16 cellular contexts compared by ENCODE assay signal in genomic region chr6:1787894-1788293, GRCh38.
DNase-seq lines count a peak whose midpoint lies in the region; ATAC-seq and TF ChIP-seq lines count a peak whose summit lies in the region.
"Had no signal": no experiment of that assay in that cellular context is flagged by ENCODE, and none has a peak within 500 bp of the region (broad histone marks: within the 10 kb centered on the region; RNA-seq: fewer than 3 reads in every experiment).

No MANE protein-coding gene starts in this region.

- H3K27me3 ChIP-seq in breast epithelium (no peaks in the 10 kb centered on the region), gastroesophageal sphincter (no peaks in the 10 kb centered on the region), tibial artery (no peaks in the 10 kb centered on the region)
- H3K27me3 ChIP-seq: dorsolateral prefrontal cortex had no signal

- H3K4me1 Mint-ChIP-seq in MCF 10A (ENCODE audit: insufficient read depth, unreplicated experiment) = peaks cover 8% of the 10 kb centered on the region
- H3K4me1 Mint-ChIP-seq: neural crest cell had no signal

- in situ Hi-C loops in astrocyte of the cerebellum (cut with HindIII; ENCODE audit: low sequenced_read_pairs) = loop anchor here (5.0 kb wide), 1 partner anchor 66 kb away; no protein-coding TSS in a partner anchor

- peak; percentile 84 for DNase-seq in MCF 10A (ENCODE audit: unreplicated experiment)
- no peak for DNase-seq in breast epithelium (ENCODE audit: low spot score in 2 of 2)
- peak; percentile 53 for DNase-seq in astrocyte of the cerebellum (ENCODE audit: low read depth)
- peak; percentile 76 to 81 for DNase-seq in tibial artery
- DNase-seq in GM10266 (ENCODE audit: extremely low spot score) = no peak
- no peak for DNase-seq in activated CD4-positive, alpha-beta T cell treated with anti-CD3 and anti-CD28 coated beads, Interleukin-2, amount 50 U/mL, for 48 hours
- DNase-seq: activated CD8-positive, alpha-beta T cell treated with anti-CD3 and anti-CD28 coated beads, Interleukin-2, amount 10 ng/mL, durations not matched to agents 7 days and 5 days; activated naive CD4-positive, alpha-beta T cell treated with Interleukin-2 at 50 U/mL for 16 hours; dorsolateral prefrontal cortex; stimulated activated CD4-positive, alpha-beta T cell treated with anti-CD3 and anti-CD28 coated beads, Interleukin-12 subunit alpha, Interleukin-12 subunit beta, amount 100 ng/mL, for 4 hours; trophoblast cell had no signal

- H3K4me3 ChIP-seq in breast epithelium (no peak overlapping the region), astrocyte of the cerebellum (ENCODE audit: low read depth, low read length) (no peak overlapping the region), gastroesophageal sphincter (no peak overlapping the region), tibial artery (no peak overlapping the region)
- H3K4me3 ChIP-seq: dorsolateral prefrontal cortex had no signal

- H3K9me3 ChIP-seq in breast epithelium (no peaks in the 10 kb centered on the region), gastroesophageal sphincter (no peaks in the 10 kb centered on the region), tibial artery (no peaks in the 10 kb centered on the region)

- H3K36me3 ChIP-seq in breast epithelium (no peaks in the 10 kb centered on the region), gastroesophageal sphincter (no peaks in the 10 kb centered on the region), tibial artery (no peaks in the 10 kb centered on the region)

- POLR2A ChIA-PET in MCF 10A (lab: Yijun Ruan, JAX) = no interaction called here

- H3K27ac Mint-ChIP-seq in MCF 10A (ENCODE audit: low read depth, unreplicated experiment) = peak overlapping the region; percentile 1
- H3K27ac Mint-ChIP-seq: activated CD8-positive, alpha-beta T cell treated with anti-CD3 and anti-CD28 coated beads, Interleukin-2, amount 10 ng/mL, durations not matched to agents 7 days and 5 days; T-helper 2 cell treated with Interferon-gamma antibody and Interleukin-4, amounts not matched to agents 5 μg/mL and 100 μg/mL, for 36 hours had no signal

- no peaks in the 10 kb centered on the region for H3K27me3 Mint-ChIP-seq in MCF 10A (ENCODE audit: insufficient read depth, unreplicated experiment)

- TF ChIP-seq EP300 in gastroesophageal sphincter (IDR thresholded peaks at IDR 0.05) = no peak

- H3K27ac ChIP-seq in breast epithelium (no peak overlapping the region), gastroesophageal sphincter (no peak overlapping the region), tibial artery (peak overlapping the region; percentile 27 to 35)
- H3K27ac ChIP-seq: 22Rv1, dorsolateral prefrontal cortex had no signal

- no peak for TF ChIP-seq CTCF in MCF 10A (IDR thresholded peaks at IDR 0.05; ENCODE audit: unreplicated experiment)
- TF ChIP-seq CTCF in breast epithelium (IDR thresholded peaks at IDR 0.05) = no peak
- no peak for TF ChIP-seq CTCF in astrocyte of the cerebellum (IDR thresholded peaks at IDR 0.05; ENCODE audit: low read depth, low read length, missing control alignments)
- TF ChIP-seq CTCF in gastroesophageal sphincter (IDR thresholded peaks at IDR 0.05) = no peak
- no peak for TF ChIP-seq CTCF in tibial artery (IDR thresholded peaks at IDR 0.05)
- TF ChIP-seq CTCF in GM10266 (IDR thresholded peaks at IDR 0.05; ENCODE audit: control insufficient read depth, insufficient read depth, low read depth, missing control alignments) = no peak

- H3K4me1 ChIP-seq in breast epithelium (no peaks in the 10 kb centered on the region), gastroesophageal sphincter (no peaks in the 10 kb centered on the region), tibial artery (peaks cover 0 to 25% (median 13%) of the 10 kb centered on the region in 4 donors)

- BruUV-seq in MCF 10A (replicated peaks; lab: Mats Ljungman, UMichigan) = no TSS peak

- ATAC-seq in gastroesophageal sphincter = peak; percentile 40
- ATAC-seq in GM18909 (IDR thresholded peaks at IDR 0.05; ENCODE audit: poor library complexity, unreplicated experiment) = no peak
- ATAC-seq: activated CD8-positive, alpha-beta T cell treated with anti-CD3 and anti-CD28 coated beads, Interleukin-2, amount 10 ng/mL, durations not matched to agents 7 days and 5 days had no signal

- CTCF ChIA-PET in MCF 10A (lab: Yijun Ruan, JAX) = no interaction called here

- H3K4me3 Mint-ChIP-seq in MCF 10A (ENCODE audit: unreplicated experiment) = no peak overlapping the region
- H3K4me3 Mint-ChIP-seq: activated CD8-positive, alpha-beta T cell treated with anti-CD3 and anti-CD28 coated beads, Interleukin-2, amount 10 ng/mL, durations not matched to agents 7 days and 5 days; neural crest cell; T-helper 2 cell treated with Interferon-gamma antibody and Interleukin-4, amounts not matched to agents 5 μg/mL and 100 μg/mL, for 36 hours had no signal

- WGBS in gastroesophageal sphincter (ENCODE audit: low coverage in 1 of 2), 2 donors = 19 to 29% methylated on average over 3 to 5 of the region's 8 CpGs

- H3K36me3 Mint-ChIP-seq in MCF 10A (ENCODE audit: insufficient read depth, unreplicated experiment) = no peaks in the 10 kb centered on the region

- TF ChIP-seq POLR2A in breast epithelium (IDR thresholded peaks at IDR 0.05) (no peak), gastroesophageal sphincter (IDR thresholded peaks at IDR 0.05) (no peak)

- intact Hi-C loops in MCF 10A (cut with micrococcal nuclease) (no loop called here), breast epithelium (cut with DNase I; ENCODE audit: low total_unique reads) (no loop called here), tibial artery (cut with DNase I; ENCODE audit: low total_unique reads) (loop anchor here (10.0 kb wide), 1 partner anchor 83 kb away; no protein-coding TSS in a partner anchor)

- H3K9me3 Mint-ChIP-seq in MCF 10A (ENCODE audit: unreplicated experiment) = no peaks in the 10 kb centered on the region
- H3K9me3 Mint-ChIP-seq: T-helper 2 cell treated with Interferon-gamma antibody and Interleukin-4, amounts not matched to agents 5 μg/mL and 100 μg/mL, for 36 hours had no signal

Comparison
In these comparisons a context has a peak if more than half of its experiments do, and no peak if none do; other contexts are left out.
1. DNase-seq: peak in MCF 10A (single experiment), astrocyte of the cerebellum (single experiment) and tibial artery (2 of 2); none in breast epithelium (0 of 2), GM10266 (single experiment) and activated CD4-positive, alpha-beta T cell treated with anti-CD3 and anti-CD28 coated beads, Interleukin-2, amount 50 U/mL, for 48 hours (0 of 2).
2. H3K27ac ChIP-seq: peak in tibial artery (2 of 2); none in breast epithelium (0 of 2) and gastroesophageal sphincter (0 of 4).